Comparison of ENCODE assay signal across 1 cellular context in the genomic region with DNA sequence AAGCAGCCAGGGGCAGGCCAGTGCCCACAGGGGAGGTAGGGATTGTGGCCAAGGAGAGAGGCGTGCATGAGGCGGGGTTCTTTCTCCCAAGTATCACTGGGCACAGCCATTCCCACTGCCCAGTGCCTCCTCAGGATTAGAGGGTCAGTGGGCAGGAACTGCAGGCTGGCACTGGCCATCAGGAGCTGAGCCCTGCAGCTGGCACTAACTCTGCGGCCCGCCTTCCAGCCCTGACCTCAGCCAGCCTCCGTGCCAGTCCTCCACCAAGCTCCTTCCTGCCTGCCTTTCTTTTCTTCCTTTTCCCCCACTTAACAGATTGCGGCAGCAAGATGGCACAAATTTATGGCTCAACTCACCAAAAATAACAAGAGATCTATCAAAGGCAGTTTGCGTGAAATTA.
TF ChIP-seq lines count a peak whose summit lies in the region.

No MANE protein-coding gene starts in this region.

TF ChIP-seq in GM23338, 12 proteins besides CTCF, POLR2A, EP300 and RAD21 (continued from another document):
- TF ChIP-seq, protein P1, sequence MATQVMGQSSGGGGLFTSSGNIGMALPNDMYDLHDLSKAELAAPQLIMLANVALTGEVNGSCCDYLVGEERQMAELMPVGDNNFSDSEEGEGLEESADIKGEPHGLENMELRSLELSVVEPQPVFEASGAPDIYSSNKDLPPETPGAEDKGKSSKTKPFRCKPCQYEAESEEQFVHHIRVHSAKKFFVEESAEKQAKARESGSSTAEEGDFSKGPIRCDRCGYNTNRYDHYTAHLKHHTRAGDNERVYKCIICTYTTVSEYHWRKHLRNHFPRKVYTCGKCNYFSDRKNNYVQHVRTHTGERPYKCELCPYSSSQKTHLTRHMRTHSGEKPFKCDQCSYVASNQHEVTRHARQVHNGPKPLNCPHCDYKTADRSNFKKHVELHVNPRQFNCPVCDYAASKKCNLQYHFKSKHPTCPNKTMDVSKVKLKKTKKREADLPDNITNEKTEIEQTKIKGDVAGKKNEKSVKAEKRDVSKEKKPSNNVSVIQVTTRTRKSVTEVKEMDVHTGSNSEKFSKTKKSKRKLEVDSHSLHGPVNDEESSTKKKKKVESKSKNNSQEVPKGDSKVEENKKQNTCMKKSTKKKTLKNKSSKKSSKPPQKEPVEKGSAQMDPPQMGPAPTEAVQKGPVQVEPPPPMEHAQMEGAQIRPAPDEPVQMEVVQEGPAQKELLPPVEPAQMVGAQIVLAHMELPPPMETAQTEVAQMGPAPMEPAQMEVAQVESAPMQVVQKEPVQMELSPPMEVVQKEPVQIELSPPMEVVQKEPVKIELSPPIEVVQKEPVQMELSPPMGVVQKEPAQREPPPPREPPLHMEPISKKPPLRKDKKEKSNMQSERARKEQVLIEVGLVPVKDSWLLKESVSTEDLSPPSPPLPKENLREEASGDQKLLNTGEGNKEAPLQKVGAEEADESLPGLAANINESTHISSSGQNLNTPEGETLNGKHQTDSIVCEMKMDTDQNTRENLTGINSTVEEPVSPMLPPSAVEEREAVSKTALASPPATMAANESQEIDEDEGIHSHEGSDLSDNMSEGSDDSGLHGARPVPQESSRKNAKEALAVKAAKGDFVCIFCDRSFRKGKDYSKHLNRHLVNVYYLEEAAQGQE (IDR thresholded peaks at IDR 0.05; ENCODE audit: unreplicated experiment): no peak
- TF ChIP-seq STAT1 (IDR thresholded peaks at IDR 0.05; ENCODE audit: unreplicated experiment): no peak
- TF ChIP-seq, protein P2, sequence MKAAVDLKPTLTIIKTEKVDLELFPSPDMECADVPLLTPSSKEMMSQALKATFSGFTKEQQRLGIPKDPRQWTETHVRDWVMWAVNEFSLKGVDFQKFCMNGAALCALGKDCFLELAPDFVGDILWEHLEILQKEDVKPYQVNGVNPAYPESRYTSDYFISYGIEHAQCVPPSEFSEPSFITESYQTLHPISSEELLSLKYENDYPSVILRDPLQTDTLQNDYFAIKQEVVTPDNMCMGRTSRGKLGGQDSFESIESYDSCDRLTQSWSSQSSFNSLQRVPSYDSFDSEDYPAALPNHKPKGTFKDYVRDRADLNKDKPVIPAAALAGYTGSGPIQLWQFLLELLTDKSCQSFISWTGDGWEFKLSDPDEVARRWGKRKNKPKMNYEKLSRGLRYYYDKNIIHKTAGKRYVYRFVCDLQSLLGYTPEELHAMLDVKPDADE (IDR thresholded peaks at IDR 0.05): no peak
- TF ChIP-seq NANOG (IDR thresholded peaks at IDR 0.05; ENCODE audit: borderline replicate concordance): no peak
